Comparison of ENCODE assay signal across 23 cellular contexts in the genomic region with DNA sequence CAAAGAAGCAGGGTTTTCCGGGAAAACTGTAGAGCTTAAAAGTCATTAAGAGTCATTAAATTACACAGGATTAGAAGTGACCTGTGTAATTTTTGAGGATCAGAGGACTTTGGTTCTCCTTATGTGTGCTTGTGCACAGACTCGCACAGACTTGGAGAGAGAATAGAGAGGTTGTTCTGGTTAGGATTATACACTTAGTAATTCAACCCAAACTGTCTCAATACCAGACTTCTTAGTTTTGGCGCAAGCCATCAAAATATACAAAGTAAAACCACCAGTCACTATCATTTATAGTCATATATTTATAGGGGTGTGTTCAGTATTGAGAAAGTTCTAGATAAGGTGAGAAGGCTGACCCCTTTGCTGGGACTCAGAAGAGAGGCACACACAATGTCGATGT.
"Had no signal": no experiment of that assay in that cellular context is flagged by ENCODE, and none has a peak within 500 bp of the region (broad histone marks: within the 10 kb centered on the region; RNA-seq: fewer than 3 reads in every experiment).

No MANE protein-coding gene starts in this region.

- DNase-seq: activated CD4-positive, alpha-beta memory T cell treated with anti-CD3 and anti-CD28 coated beads, Interleukin-2, amount 10 ng/mL, durations not matched to agents 7 days and 5 days; activated CD4-positive, alpha-beta T cell treated with anti-CD3 and anti-CD28 coated beads, Interleukin-2, amount 10 ng/mL, durations not matched to agents 24 days and 14 days; activated effector memory CD4-positive, alpha-beta T cell treated with anti-CD3 and anti-CD28 coated beads, Interleukin-2, amount 50 U/mL, for 16 hours; activated naive CD4-positive, alpha-beta T cell treated with anti-CD3 and anti-CD28 coated beads, Interleukin-2, amount 10 ng/mL, durations not matched to agents 7 days and 5 days; anterior cingulate cortex; caudate nucleus; effector CD4-positive, alpha-beta T cell; gastrocnemius medialis; hypothalamus; left ventricle myocardium superior; mammary epithelial cell; midbrain; natural killer cell; psoas muscle; right cardiac atrium; stimulated activated CD4-positive, alpha-beta T cell treated with anti-CD3 and anti-CD28 coated beads, Interleukin-1b, Interleukin-23, amount 100 ng/mL, for 48 hours; stomach; trophoblast cell had no signal

- H3K27me3 Mint-ChIP-seq: activated CD4-positive, alpha-beta memory T cell treated with anti-CD3 and anti-CD28 coated beads, Interleukin-2, amount 10 ng/mL, durations not matched to agents 7 days and 5 days; activated naive CD4-positive, alpha-beta T cell treated with anti-CD3 and anti-CD28 coated beads, Interleukin-2, amount 10 ng/mL, durations not matched to agents 7 days and 5 days had no signal

- ATAC-seq: gastrocnemius medialis, left ventricle myocardium superior, natural killer cell, psoas muscle had no signal

- H3K27ac Mint-ChIP-seq: activated CD4-positive, alpha-beta memory T cell treated with anti-CD3 and anti-CD28 coated beads, Interleukin-2, amount 10 ng/mL, durations not matched to agents 7 days and 5 days; activated CD4-positive, alpha-beta T cell treated with anti-CD3 and anti-CD28 coated beads, Interleukin-2, amount 10 ng/mL, durations not matched to agents 24 days and 14 days; activated naive CD4-positive, alpha-beta T cell treated with anti-CD3 and anti-CD28 coated beads, Interleukin-2, amount 10 ng/mL, durations not matched to agents 7 days and 5 days; brain; natural killer cell; T-helper 1 cell treated with Interleukin-12 subunit alpha and Interleukin-12 subunit beta and Interleukin-4 antibody, amounts not matched to agents 30 μg/mL and 1 μg/mL, for 36 hours had no signal

- H3K27me3 ChIP-seq: gastrocnemius medialis, ovary, stomach had no signal

- H3K36me3 ChIP-seq: gastrocnemius medialis, ovary, stomach, uterus had no signal

- H3K4me3 Mint-ChIP-seq: activated CD4-positive, alpha-beta memory T cell treated with anti-CD3 and anti-CD28 coated beads, Interleukin-2, amount 10 ng/mL, durations not matched to agents 7 days and 5 days; activated CD4-positive, alpha-beta T cell treated with anti-CD3 and anti-CD28 coated beads, Interleukin-2, amount 10 ng/mL, durations not matched to agents 24 days and 14 days; activated naive CD4-positive, alpha-beta T cell treated with anti-CD3 and anti-CD28 coated beads, Interleukin-2, amount 10 ng/mL, durations not matched to agents 7 days and 5 days; dendritic cell treated with granulocyte-macrophage colony-stimulating factor and Interleukin-4, amounts not matched to agents 40 ng/mL and 50 ng/mL, for 4 days; natural killer cell; T-helper 1 cell treated with Interleukin-12 subunit alpha and Interleukin-12 subunit beta and Interleukin-4 antibody, amounts not matched to agents 30 μg/mL and 1 μg/mL, for 36 hours had no signal

- H3K9me3 Mint-ChIP-seq: activated CD4-positive, alpha-beta memory T cell treated with anti-CD3 and anti-CD28 coated beads, Interleukin-2, amount 10 ng/mL, durations not matched to agents 7 days and 5 days; activated CD4-positive, alpha-beta T cell treated with anti-CD3 and anti-CD28 coated beads, Interleukin-2, amount 10 ng/mL, durations not matched to agents 24 days and 14 days; activated naive CD4-positive, alpha-beta T cell treated with anti-CD3 and anti-CD28 coated beads, Interleukin-2, amount 10 ng/mL, durations not matched to agents 7 days and 5 days; T-helper 1 cell treated with Interleukin-12 subunit alpha and Interleukin-12 subunit beta and Interleukin-4 antibody, amounts not matched to agents 30 μg/mL and 1 μg/mL, for 36 hours had no signal

- H3K36me3 Mint-ChIP-seq: activated naive CD4-positive, alpha-beta T cell treated with anti-CD3 and anti-CD28 coated beads, Interleukin-2, amount 10 ng/mL, durations not matched to agents 7 days and 5 days; brain; natural killer cell had no signal

- H3K4me3 ChIP-seq: ovary, psoas muscle, stomach, uterus had no signal

- H3K9me3 ChIP-seq: gastrocnemius medialis, ovary, psoas muscle, stomach, uterus had no signal

- H3K27ac ChIP-seq: gastrocnemius medialis, ovary, psoas muscle, stomach had no signal

- H3K4me1 Mint-ChIP-seq: activated CD4-positive, alpha-beta memory T cell treated with anti-CD3 and anti-CD28 coated beads, Interleukin-2, amount 10 ng/mL, durations not matched to agents 7 days and 5 days; activated CD4-positive, alpha-beta T cell treated with anti-CD3 and anti-CD28 coated beads, Interleukin-2, amount 10 ng/mL, durations not matched to agents 24 days and 14 days; activated naive CD4-positive, alpha-beta T cell treated with anti-CD3 and anti-CD28 coated beads, Interleukin-2, amount 10 ng/mL, durations not matched to agents 7 days and 5 days; brain; natural killer cell had no signal

- H3K4me1 ChIP-seq: gastrocnemius medialis, psoas muscle, uterus had no signal
